Comparison of ENCODE assay signal across 1 cellular context in genomic region chr11:67428052-67429001, GRCh38.
A peak's percentile ranks its signal among the peaks of the same experiment; 100 is the strongest.
TF ChIP-seq lines count a peak whose summit lies in the region.

RPS6KB2 (plus strand) TSS chr11:67428494; CDS start chr11:67428546, 52 bp downstream.

TF ChIP-seq in HepG2, 621 proteins besides CTCF, POLR2A, EP300 and RAD21 (continued from another document and continues in another):
- TF ChIP-seq UBTF (CRISPR knock-in tag; IDR thresholded peaks at IDR 0.05) (peak; percentile 32; the same call in 1 of the 2 replicates), ZNF205 (CRISPR knock-in tag; IDR thresholded peaks at IDR 0.05) (no peak; the same call in 1 of the 2 replicates), PHB2 (IDR thresholded peaks at IDR 0.05; ENCODE audit: partially characterized antibody) (no peak), ZC3H4 (CRISPR knock-in tag; IDR thresholded peaks at IDR 0.05; ENCODE audit: borderline replicate concordance) (no peak), TBP (CRISPR knock-in tag; IDR thresholded peaks at IDR 0.05) (no peak), BHLHE40 (IDR thresholded peaks at IDR 0.05; ENCODE audit: low read length) (no peak), ZNF772 (CRISPR knock-in tag; IDR thresholded peaks at IDR 0.05) (no peak; the same call in 1 of the 2 replicates), ZNF770 (CRISPR knock-in tag; IDR thresholded peaks at IDR 0.05) (no peak), ZSCAN5A (CRISPR knock-in tag; IDR thresholded peaks at IDR 0.05; ENCODE audit: borderline replicate concordance) (no peak), MAX (IDR thresholded peaks at IDR 0.05) (peak; percentile 57), ZNF281 (CRISPR knock-in tag; IDR thresholded peaks at IDR 0.05; ENCODE audit: borderline replicate concordance) (peak; percentile 80; the same call in 1 of the 2 replicates), ZXDC (CRISPR knock-in tag; IDR thresholded peaks at IDR 0.05) (no peak), TOPORS (CRISPR knock-in tag; IDR thresholded peaks at IDR 0.05) (no peak), MAZ (IDR thresholded peaks at IDR 0.05; ENCODE audit: borderline replicate concordance, low read depth, low read length) (peak; percentile 86; the same call in 1 of the 2 replicates), MAZ (CRISPR knock-in tag; IDR thresholded peaks at IDR 0.05; ENCODE audit: low read depth) (peak; percentile 62), SKIL (CRISPR knock-in tag; IDR thresholded peaks at IDR 0.05; ENCODE audit: borderline replicate concordance) (no peak), PPARG (CRISPR knock-in tag; conservative IDR thresholded peaks at IDR 0.05) (0 out of 2 replicates have a peak, but pooled peaks have one; percentile 29), RNF2 (conservative IDR thresholded peaks at IDR 0.05; ENCODE audit: low read depth) (no peak), NRL (CRISPR knock-in tag; IDR thresholded peaks at IDR 0.05; ENCODE audit: borderline replicate concordance) (peak; percentile 11; the same call in 1 of the 2 replicates), MTA3 (CRISPR knock-in tag; IDR thresholded peaks at IDR 0.05) (no peak), PAF1 (CRISPR knock-in tag; IDR thresholded peaks at IDR 0.05) (no peak), KAT2B (IDR thresholded peaks at IDR 0.05; ENCODE audit: borderline replicate concordance, low read depth, low read length) (no peak), HIVEP1 (CRISPR knock-in tag; IDR thresholded peaks at IDR 0.05) (no peak), NR2F6 (IDR thresholded peaks at IDR 0.05) (no peak; the same call in none of the 2 replicates), NR2F6 (CRISPR knock-in tag; IDR thresholded peaks at IDR 0.05) (peak; percentile 67), KLF16 (CRISPR knock-in tag; IDR thresholded peaks at IDR 0.05) (peak in 1 of 2 experiments; percentile 68; a peak in 2 of 4 replicates), HDAC6 (IDR thresholded peaks at IDR 0.05; ENCODE audit: low read depth, low read length) (no peak), ZFYVE20 (CRISPR knock-in tag; IDR thresholded peaks at IDR 0.05; ENCODE audit: borderline replicate concordance, low read depth) (no peak), ZNF512 (CRISPR knock-in tag; IDR thresholded peaks at IDR 0.05) (no peak), ZNF282 (IDR thresholded peaks at IDR 0.05; ENCODE audit: partially characterized antibody) (no peak), ZNF616 (CRISPR knock-in tag; IDR thresholded peaks at IDR 0.05; ENCODE audit: low read depth) (no peak), NFRKB (IDR thresholded peaks at IDR 0.05) (no peak), THAP7 (CRISPR knock-in tag; IDR thresholded peaks at IDR 0.05) (0 out of 2 replicates have a peak, but pooled peaks have one; percentile 47), ADNP (CRISPR knock-in tag; IDR thresholded peaks at IDR 0.05) (no peak), BCL3 (CRISPR knock-in tag; IDR thresholded peaks at IDR 0.05) (no peak), WIZ (CRISPR knock-in tag; IDR thresholded peaks at IDR 0.05) (no peak; the same call in 1 of the 2 replicates), ISX (CRISPR knock-in tag; conservative IDR thresholded peaks at IDR 0.05) (no peak), EEA1 (CRISPR knock-in tag; IDR thresholded peaks at IDR 0.05; ENCODE audit: borderline replicate concordance) (no peak), ZNF577 (CRISPR knock-in tag; IDR thresholded peaks at IDR 0.05; ENCODE audit: borderline replicate concordance, low read depth) (no peak), ZNF430 (CRISPR knock-in tag; IDR thresholded peaks at IDR 0.05) (no peak), MIER3 (CRISPR knock-in tag; IDR thresholded peaks at IDR 0.05; ENCODE audit: borderline replicate concordance) (peak; percentile 56; the same call in 1 of the 2 replicates), ZNF652 (CRISPR knock-in tag; IDR thresholded peaks at IDR 0.05; ENCODE audit: borderline replicate concordance, low read depth) (no peak), TEF (CRISPR knock-in tag; IDR thresholded peaks at IDR 0.05) (no peak), KAT8 (CRISPR knock-in tag; IDR thresholded peaks at IDR 0.05) (peak; percentile 98), ZFX (CRISPR knock-in tag; IDR thresholded peaks at IDR 0.05; ENCODE audit: low read depth) (peak; percentile 94)
